13 cellular contexts compared by ENCODE assay signal in the genomic region with DNA sequence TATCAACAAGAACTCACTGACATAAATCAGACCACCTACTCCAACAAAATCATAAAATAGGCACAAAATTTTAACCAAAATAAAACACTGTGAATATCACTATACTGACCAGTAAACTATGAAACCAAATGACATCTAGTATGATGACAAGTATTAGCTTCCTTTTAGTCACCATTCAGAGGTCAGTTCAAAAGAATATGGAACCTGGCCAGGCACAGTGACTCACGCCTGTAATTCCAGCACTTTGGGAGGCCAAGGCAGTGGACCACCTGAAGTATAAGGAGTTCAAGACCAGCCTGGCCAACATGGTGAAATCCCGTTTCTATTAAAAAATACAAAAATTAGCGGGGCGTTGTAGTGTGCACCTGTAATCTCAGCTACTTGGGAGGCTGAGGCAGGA.
DNase-seq lines count a peak whose midpoint lies in the region; ATAC-seq and TF ChIP-seq lines count a peak whose summit lies in the region.
"Had no signal": no experiment of that assay in that cellular context is flagged by ENCODE, and none has a peak within 500 bp of the region (broad histone marks: within the 10 kb centered on the region; RNA-seq: fewer than 3 reads in every experiment).

No MANE protein-coding gene starts in this region.

- peaks cover 0 to 20% (median 5%) of the 10 kb centered on the region in 7 donors for H3K4me1 Mint-ChIP-seq in naive thymus-derived CD4-positive, alpha-beta T cell

- no peaks in the 10 kb centered on the region for H3K27me3 ChIP-seq in testis
- H3K27me3 ChIP-seq in transverse colon = no peaks in the 10 kb centered on the region
- no peaks in the 10 kb centered on the region for H3K27me3 ChIP-seq in naive thymus-derived CD4-positive, alpha-beta T cell (ENCODE audit: control insufficient read depth in 2 of 2, insufficient read depth in 2 of 2, low read length in 2 of 2)

- in situ Hi-C loops in transverse colon (cut with MboI; ENCODE audit: low pct_ligation_motif_present in 1 of 4, low pct_unique_long_range_greater_than_20kb in 1 of 4, low sequenced_read_pairs in 3 of 4) = no loop called here

- no peak overlapping the region for H3K4me3 Mint-ChIP-seq in naive thymus-derived CD4-positive, alpha-beta T cell

- H3K36me3 Mint-ChIP-seq in naive thymus-derived CD4-positive, alpha-beta T cell = peaks cover 4 to 41% (median 20%) of the 10 kb centered on the region in 5 donors

- H3K27ac Mint-ChIP-seq in naive thymus-derived CD4-positive, alpha-beta T cell = peak overlapping the region in 3 of 9 donors; percentile 0 to 29 (median 12)

- H3K27me3 Mint-ChIP-seq in naive thymus-derived CD4-positive, alpha-beta T cell = no peaks in the 10 kb centered on the region

- no peak for TF ChIP-seq EP300 in transverse colon (IDR thresholded peaks at IDR 0.05; ENCODE audit: low read depth)

- DNase-seq in AG09309 (ENCODE audit: low read depth) = peak; percentile 0
- peak; percentile 24 for DNase-seq in HFF-Myc (ENCODE audit: extremely low read depth, low read depth)
- peak; percentile 29 for DNase-seq in amniotic epithelial cell (ENCODE audit: low read depth)
- DNase-seq in glomerular visceral epithelial cell (ENCODE audit: extremely low spot score) = peak; percentile 38
- DNase-seq in testis = no peak
- no peak for DNase-seq in transverse colon
- no peak for DNase-seq in naive thymus-derived CD4-positive, alpha-beta T cell
- DNase-seq: activated CD8-positive, alpha-beta memory T cell treated with anti-CD3 and anti-CD28 coated beads, Interleukin-2, amount 50 U/mL, for 4 hours; cortex of kidney; MM.1S; NCI-H510A treated with DMSO at 0.1 percent for 48 hours; T-helper 1 cell had no signal

- TF ChIP-seq POLR2A in testis (IDR thresholded peaks at IDR 0.05) = no peak
- no peak for TF ChIP-seq POLR2A in transverse colon (IDR thresholded peaks at IDR 0.05)

- H3K9me3 ChIP-seq in testis (no peaks in the 10 kb centered on the region), transverse colon (no peaks in the 10 kb centered on the region)
- no peaks in the 10 kb centered on the region for H3K9me3 ChIP-seq in naive thymus-derived CD4-positive, alpha-beta T cell (ENCODE audit: control insufficient read depth in 2 of 3, low read length in 3 of 3)

- no peaks in the 10 kb centered on the region for H3K9me3 Mint-ChIP-seq in naive thymus-derived CD4-positive, alpha-beta T cell

- ATAC-seq in naive thymus-derived CD4-positive, alpha-beta T cell = no peak
- no peak for ATAC-seq in HG02938 (IDR thresholded peaks at IDR 0.05; ENCODE audit: unreplicated experiment)

- H3K36me3 ChIP-seq in testis (ENCODE audit: low read depth, missing control alignments) = no peaks in the 10 kb centered on the region
- peaks cover 0 to 41% (median 14%) of the 10 kb centered on the region in 4 donors for H3K36me3 ChIP-seq in transverse colon
- peaks cover 0 to 60% (median 0%) of the 10 kb centered on the region in 3 experiments for H3K36me3 ChIP-seq in naive thymus-derived CD4-positive, alpha-beta T cell (ENCODE audit: control insufficient read depth in 2 of 3, insufficient read depth in 3 of 3, low read length in 3 of 3)

- CTCF ChIA-PET in naive thymus-derived CD4-positive, alpha-beta T cell (lab: Charles Lee) = no interaction called here

- H3K4me3 ChIP-seq in AG09309 (ENCODE audit: control insufficient read depth, low read depth, low read length) = no peak overlapping the region
- H3K4me3 ChIP-seq in HFF-Myc (replicated peaks; ENCODE audit: low read depth, low read length) = no peak overlapping the region
- H3K4me3 ChIP-seq in testis = no peak overlapping the region
- no peak overlapping the region for H3K4me3 ChIP-seq in transverse colon
- no peak overlapping the region for H3K4me3 ChIP-seq in naive thymus-derived CD4-positive, alpha-beta T cell (ENCODE audit: low read length)

- POLR2A ChIA-PET in naive thymus-derived CD4-positive, alpha-beta T cell (lab: Charles Lee) = no interaction called here

- H3K27ac ChIP-seq in testis (no peak overlapping the region), transverse colon (no peak overlapping the region)
- no peak overlapping the region for H3K27ac ChIP-seq in naive thymus-derived CD4-positive, alpha-beta T cell (ENCODE audit: low read depth, low read length)

- intact Hi-C loops in testis (cut with DNase I; ENCODE audit: low total_unique reads) = no loop called here
- intact Hi-C loops in transverse colon (cut with DNase I; ENCODE audit: low total_unique reads) = no loop called here
- intact Hi-C loops in naive thymus-derived CD4-positive, alpha-beta T cell (cut with micrococcal nuclease) = loop anchor here in 1 of 2 donors (5.0 kb wide), 2 partner anchors 44 to 71 kb away; no protein-coding TSS in a partner anchor

- TF ChIP-seq CTCF in AG09309 (IDR thresholded peaks at IDR 0.05; ENCODE audit: control insufficient read depth, insufficient read depth, low read depth, low read length, missing control alignments) (no peak), HFF-Myc (IDR thresholded peaks at IDR 0.05; ENCODE audit: low read depth, low read length, missing control alignments) (no peak), testis (IDR thresholded peaks at IDR 0.05) (no peak), transverse colon (IDR thresholded peaks at IDR 0.05) (no peak)

- WGBS in testis, 2 donors = 92 to 93% methylated on average over 4 of the region's 4 CpGs
- WGBS in transverse colon (ENCODE audit: low coverage in 1 of 2), 2 donors = 90 to 100% methylated on average over 3 to 4 of the region's 4 CpGs

- H3K4me1 ChIP-seq in testis = no peaks in the 10 kb centered on the region
- H3K4me1 ChIP-seq in transverse colon = no peaks in the 10 kb centered on the region
- no peaks in the 10 kb centered on the region for H3K4me1 ChIP-seq in naive thymus-derived CD4-positive, alpha-beta T cell (ENCODE audit: control insufficient read depth in 2 of 2, insufficient read depth in 2 of 2, low read length in 2 of 2)

Comparison
In these comparisons a context has a peak if more than half of its experiments do, and no peak if none do; other contexts are left out.
1. DNase-seq: peak in AG09309 (single experiment), HFF-Myc (single experiment), amniotic epithelial cell (single experiment) and glomerular visceral epithelial cell (single experiment); none in testis (single experiment), transverse colon (single experiment) and naive thymus-derived CD4-positive, alpha-beta T cell (0 of 9).